ENCODE assay signal across 8 cellular contexts in genomic region chr3:161415506-161416231, GRCh38. TPM values are rescaled to one million over a fixed set of nuclear protein-coding genes. Genes with fewer than 3 reads are reported as not detected.
DNase-seq lines count a peak whose midpoint lies in the region; ATAC-seq and TF ChIP-seq lines count a peak whose summit lies in the region.

No MANE protein-coding gene starts in this region.

- CTCF ChIA-PET in PC-9 (lab: Charles Lee), result no interaction called here

- no peak overlapping the region for H3K18ac ChIP-seq in trophoblast cell (ENCODE audit: low read length)

- ATAC-seq in omental fat pad (ENCODE audit: low FRiP score) (peak; percentile 77), HG03457 (IDR thresholded peaks at IDR 0.05; ENCODE audit: unreplicated experiment) (no peak)

- no peak overlapping the region for H2AK5ac ChIP-seq in trophoblast cell (ENCODE audit: low read length)

- no peak overlapping the region for H3K4ac ChIP-seq in trophoblast cell (ENCODE audit: low read depth, low read length)

- DNase-seq in AG20443 (ENCODE audit: low spot score), result peak; percentile 55
- peak in 1 of 2 experiments; percentile 86 for DNase-seq in PC-9
- DNase-seq in fibroblast of peridontal ligament (ENCODE audit: extremely low read depth), result peak; percentile 92
- DNase-seq in omental fat pad (ENCODE audit: low spot score), result no peak
- DNase-seq in GM20000 (ENCODE audit: low spot score), result no peak
- DNase-seq in Kasumi-1 (lab: John Stamatoyannopoulos, UW), result no peak
- no peak for DNase-seq in trophoblast cell

- H3K9me3 ChIP-seq in PC-9 (ENCODE audit: insufficient read depth, low read depth) (peaks cover 36% of the 10 kb centered on the region), trophoblast cell (ENCODE audit: insufficient read depth, low read depth, low read length) (peaks cover 5% of the 10 kb centered on the region)

- peak overlapping the region; percentile 10; the same call in 1 of the 2 replicates for H3K4me3 ChIP-seq in PC-9
- no peak overlapping the region for H3K4me3 ChIP-seq in trophoblast cell (ENCODE audit: low read depth, low read length)

- H3K79me2 ChIP-seq in PC-9 (ENCODE audit: low read depth) (no peaks in the 10 kb centered on the region), trophoblast cell (ENCODE audit: control insufficient read depth, insufficient read depth, low read length, poor library complexity) (no peaks in the 10 kb centered on the region)

- no peak overlapping the region for H3K14ac ChIP-seq in trophoblast cell (ENCODE audit: low read length)

- no peak overlapping the region for H2BK120ac ChIP-seq in trophoblast cell (ENCODE audit: insufficient read depth, low read length, poor library complexity)

- H3F3A ChIP-seq in PC-9 (ENCODE audit: insufficient read depth, low read depth), result peaks cover 30% of the 10 kb centered on the region; the same call in 1 of the 2 replicates

- POLR2A ChIA-PET in PC-9 (lab: Charles Lee; ENCODE audit: unreplicated experiment), result interaction anchor here (0.6 kb wide), 1 partner anchor 737 kb away, joined by 5 read pairs; no protein-coding TSS in a partner anchor

- H3K79me1 ChIP-seq in trophoblast cell (ENCODE audit: low read length), result peaks cover 1% of the 10 kb centered on the region

- H3K27ac ChIP-seq in PC-9, result peak overlapping the region; percentile 85
- H3K27ac ChIP-seq in trophoblast cell (ENCODE audit: low read depth, low read length), result no peak overlapping the region

- no TSS peak for BruUV-seq in PC-9 (replicated peaks; lab: Mats Ljungman, UMichigan)

- no CpG with 5 or more reads among the region's 1 CpG for WGBS in trophoblast cell (ENCODE audit: extremely low coverage, insufficient coverage, insufficient read length)

- intact Hi-C loops in PC-9 (cut with micrococcal nuclease; ENCODE audit: unreplicated experiment), result loop anchor here (2.0 kb wide), 1 partner anchor 99 kb away; no protein-coding TSS in a partner anchor

- H3K27me3 ChIP-seq in PC-9 (ENCODE audit: insufficient read depth, low read depth), result no peaks in the 10 kb centered on the region
- H3K27me3 ChIP-seq in trophoblast cell (ENCODE audit: insufficient read depth, low read length), result no peaks in the 10 kb centered on the region

- no peak overlapping the region for H4K8ac ChIP-seq in trophoblast cell (ENCODE audit: low read depth, low read length)

- H4K12ac ChIP-seq in trophoblast cell (ENCODE audit: low read depth, low read length), result no peak overlapping the region

- H3K9ac ChIP-seq in trophoblast cell (ENCODE audit: low read length), result no peak overlapping the region

- peaks cover 42% of the 10 kb centered on the region for H3K4me1 ChIP-seq in PC-9 (replicated peaks; ENCODE audit: insufficient read depth)
- peaks cover 0 to 4% of the 10 kb centered on the region in 2 experiments for H3K4me1 ChIP-seq in trophoblast cell (ENCODE audit: control insufficient read depth in 1 of 2, insufficient read depth in 2 of 2, low read length in 2 of 2)

- H2BK5ac ChIP-seq in trophoblast cell (ENCODE audit: low read depth, low read length, poor library complexity), result no peak overlapping the region

- no peaks in the 10 kb centered on the region for H3K36me3 ChIP-seq in PC-9 (ENCODE audit: low read depth)
- no peaks in the 10 kb centered on the region for H3K36me3 ChIP-seq in trophoblast cell (ENCODE audit: control insufficient read depth in 1 of 2, insufficient read depth in 2 of 2, low read length in 2 of 2)

- no peak for TF ChIP-seq CTCF in PC-9 (conservative IDR thresholded peaks at IDR 0.05)
- TF ChIP-seq CTCF in omental fat pad (IDR thresholded peaks at IDR 0.05), result no peak
- TF ChIP-seq CTCF in GM20000 (IDR thresholded peaks at IDR 0.05; ENCODE audit: extremely low read depth, missing control alignments), result no peak

- H2AFZ ChIP-seq in PC-9, result no peak overlapping the region
- H2AFZ ChIP-seq in trophoblast cell (ENCODE audit: insufficient read depth, low read length, poor library complexity), result no peak overlapping the region

- H3K23ac ChIP-seq in trophoblast cell (ENCODE audit: low read length), result no peak overlapping the region

- peak overlapping the region; percentile 43 for H3K4me2 ChIP-seq in PC-9
- no peak overlapping the region for H3K4me2 ChIP-seq in trophoblast cell (ENCODE audit: low read length)

- H3K9me2 ChIP-seq in PC-9 (ENCODE audit: insufficient read depth), result no peaks in the 10 kb centered on the region

- no peaks in the 10 kb centered on the region for H4K20me1 ChIP-seq in PC-9 (ENCODE audit: insufficient read depth)

- no peak overlapping the region for H4K91ac ChIP-seq in trophoblast cell (ENCODE audit: low read depth, low read length)

- H2BK12ac ChIP-seq in trophoblast cell (ENCODE audit: low read length), result no peak overlapping the region

RNA-seq across cellular contexts. Expression of gene SPTSSB, which starts 44.4 kb away (rescaled TPM):
- 1.2 and 4.0 TPM in 2 replicates for total RNA-seq in PC-9 (2021)
- total RNA-seq in omental fat pad, result under 1 TPM in 2 of 4 donors, not detected in 2; 0.09 to 0.19 TPM
- polyA plus RNA-seq in trophoblast cell (2013), result 1.8 and 3.2 TPM in 2 replicates

Comparison
In these comparisons a context has a peak if more than half of its experiments do, and no peak if none do; other contexts are left out.
1. DNase-seq: peak in AG20443 (single experiment) and fibroblast of peridontal ligament (single experiment); none in omental fat pad (single experiment), GM20000 (single experiment), Kasumi-1 (0 of 2) and trophoblast cell (0 of 2).